In the genomic region with DNA sequence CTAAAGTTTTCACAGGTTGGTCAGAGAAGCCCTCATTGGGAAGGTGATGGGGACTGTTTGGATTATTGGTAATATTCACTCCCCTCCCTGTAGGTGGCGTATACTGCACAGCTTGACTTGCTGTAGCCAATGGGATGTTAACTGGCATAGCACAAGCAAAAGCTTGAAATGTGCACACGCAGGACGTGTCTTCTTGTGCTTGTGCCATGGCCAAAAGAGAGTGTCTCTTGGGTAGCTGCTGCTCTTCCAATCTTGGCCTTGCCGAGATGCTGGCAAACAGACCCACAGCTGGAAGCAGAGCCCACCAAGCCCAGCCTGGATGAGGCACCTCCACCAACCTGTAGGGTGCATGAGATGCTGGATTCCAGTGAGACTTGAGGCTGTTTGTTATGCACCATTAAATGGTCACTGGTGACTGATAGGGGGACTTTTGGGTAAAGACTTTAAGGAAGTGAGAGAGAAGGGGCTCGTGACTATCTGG, we compare ENCODE assay signal across 8 cellular contexts.
DNase-seq lines count a peak whose midpoint lies in the region; ATAC-seq and TF ChIP-seq lines count a peak whose summit lies in the region.

No MANE protein-coding gene starts in this region.

- no peak overlapping the region for H2AFZ ChIP-seq in HCT116 (ENCODE audit: low read depth, low read length, poor library complexity, severe bottlenecking)
- no peak overlapping the region for H2AFZ ChIP-seq in neuronal stem cell (ENCODE audit: low read length)

- TF ChIP-seq RAD21 in HCT116 (IDR thresholded peaks at IDR 0.05; ENCODE audit: low read depth), result peak; percentile 70

- BruUV-seq in HCT116 (replicated peaks; lab: Mats Ljungman, UMichigan), result no TSS peak

- no peak overlapping the region for H2AK5ac ChIP-seq in neuronal stem cell (ENCODE audit: low read depth, low read length)

- H3K9me3 ChIP-seq in HCT116 (ENCODE audit: control insufficient read depth in 1 of 2, insufficient read depth in 1 of 2, low read depth in 1 of 2, low read length in 2 of 2), result no peaks in the 10 kb centered on the region
- no peaks in the 10 kb centered on the region for H3K9me3 ChIP-seq in colonic mucosa
- H3K9me3 ChIP-seq in neuronal stem cell (replicated peaks in 1 of 2; ENCODE audit: control insufficient read depth in 2 of 2, insufficient read depth in 1 of 2, low read depth in 1 of 2, low read length in 2 of 2), result no peaks in the 10 kb centered on the region

- H3K4me2 ChIP-seq in HCT116 (ENCODE audit: low read length), result no peak overlapping the region
- H3K4me2 ChIP-seq in neuronal stem cell (ENCODE audit: insufficient read depth, low read length, poor library complexity, severe bottlenecking), result no peak overlapping the region

- H3K79me2 ChIP-seq in HCT116 (ENCODE audit: insufficient read depth, low read length), result no peaks in the 10 kb centered on the region

- H3K4me1 ChIP-seq in HCT116 (ENCODE audit: control insufficient read depth in 1 of 2, insufficient read depth in 2 of 2, low read length in 2 of 2) (no peaks in the 10 kb centered on the region), colonic mucosa (no peaks in the 10 kb centered on the region), neuronal stem cell (ENCODE audit: control insufficient read depth in 2 of 2, insufficient read depth in 1 of 2, low read depth in 1 of 2, low read length in 2 of 2) (no peaks in the 10 kb centered on the region)

- CTCF ChIA-PET in HCT116 (lab: Charles Lee), result interaction anchor here (1.0 to 1.2 kb wide), 4 partner anchors 8 to 216 kb away, joined by 3 to 4 read pairs (median 3); no protein-coding TSS in a partner anchor

- H3K27me3 ChIP-seq in HCT116 (ENCODE audit: insufficient read depth, low read length) (no peaks in the 10 kb centered on the region), colonic mucosa (no peaks in the 10 kb centered on the region), neuronal stem cell (ENCODE audit: control insufficient read depth in 3 of 3, insufficient read depth in 3 of 3, low read depth in 1 of 3, low read length in 3 of 3) (no peaks in the 10 kb centered on the region)

- H3K27ac ChIP-seq in HCT116 (ENCODE audit: low read depth, low read length) (no peak overlapping the region), colonic mucosa (no peak overlapping the region), neuronal stem cell (replicated peaks; ENCODE audit: low read length) (no peak overlapping the region)

- RAD21 ChIA-PET in HCT116 (lab: Charles Lee; ENCODE audit: low non-redundant PET in 1 of 2, low total read pairs in 2 of 2, uncharacterized antibody in 2 of 2, unreplicated experiment in 2 of 2), result no interaction called here

- no peak for TF ChIP-seq POLR2A in HCT116 (IDR thresholded peaks at IDR 0.05; ENCODE audit: borderline replicate concordance, extremely low read depth, insufficient read depth, insufficient read length)

- no peaks in the 10 kb centered on the region for H4K20me1 ChIP-seq in HCT116 (ENCODE audit: insufficient read depth)

- H2BK5ac ChIP-seq in neuronal stem cell (ENCODE audit: low read length), result no peak overlapping the region

- no peak overlapping the region for H2BK15ac ChIP-seq in neuronal stem cell (ENCODE audit: low read length)

- no peak overlapping the region for H3K23ac ChIP-seq in neuronal stem cell (ENCODE audit: low read depth, low read length, poor library complexity)

- H3K36me3 ChIP-seq in HCT116 (ENCODE audit: control insufficient read depth in 1 of 2, insufficient read depth in 2 of 2, low read length in 2 of 2) (no peaks in the 10 kb centered on the region), colonic mucosa (no peaks in the 10 kb centered on the region), neuronal stem cell (replicated peaks in 1 of 2; ENCODE audit: control insufficient read depth in 2 of 2, insufficient read depth in 2 of 2, low read length in 2 of 2) (no peaks in the 10 kb centered on the region)

- peak overlapping the region; percentile 84 for H4K8ac ChIP-seq in neuronal stem cell (ENCODE audit: low read depth, low read length)

- H3K4me3 ChIP-seq in HCT116 (replicated peaks in 1 of 2; ENCODE audit: low read depth in 1 of 2, low read length in 2 of 2), result no peak overlapping the region
- no peak overlapping the region for H3K4me3 ChIP-seq in colonic mucosa
- no peak overlapping the region for H3K4me3 ChIP-seq in neuronal stem cell (ENCODE audit: low read length in 2 of 2)

- DNase-seq in A172 (ENCODE audit: low spot score) (peak; percentile 34), ELR (ENCODE audit: low read depth) (peak; percentile 10), HCT116 (ENCODE audit: low read depth, low spot score) (peak; percentile 29), NCI-H1436 (lab: John Stamatoyannopoulos, UW) (peak; percentile 28), colonic mucosa (no peak), neuronal stem cell (ENCODE audit: low spot score) (peak; percentile 14), amniotic stem cell (lab: John Stamatoyannopoulos, UW) (no peak), ecto neural progenitor cell (ENCODE audit: low spot score) (no peak)

- H2BK12ac ChIP-seq in neuronal stem cell (ENCODE audit: low read length), result no peak overlapping the region

- no CpG with 5 or more reads among the region's 5 CpGs for WGBS in neuronal stem cell (ENCODE audit: extremely low coverage in 2 of 2, insufficient read length in 2 of 2, insufficient replicate concordance in 1 of 2), 2 donors

- no peak overlapping the region for H2BK120ac ChIP-seq in neuronal stem cell (ENCODE audit: low read depth, low read length)

- ATAC-seq in HCT116, result peak; percentile 96

- H3K9ac ChIP-seq in HCT116 (ENCODE audit: low read length) (no peak overlapping the region), colonic mucosa (ENCODE audit: low read depth in 2 of 2, low read length in 2 of 2) (no peak overlapping the region), neuronal stem cell (ENCODE audit: low read depth, low read length, poor library complexity) (no peak overlapping the region)

- no peaks in the 10 kb centered on the region for H3K9me2 ChIP-seq in HCT116 (ENCODE audit: insufficient read depth)

- no peaks in the 10 kb centered on the region for H3K79me1 ChIP-seq in neuronal stem cell (ENCODE audit: low read depth, low read length)

- TF ChIP-seq CTCF in HCT116 (IDR thresholded peaks at IDR 0.05 in 2 of 3, conservative IDR thresholded peaks at IDR 0.05 in 1 of 3; ENCODE audit: borderline replicate concordance in 1 of 3, insufficient read depth in 1 of 3, low read depth in 2 of 3, low read length in 2 of 3) (peak; percentile 71 to 76 (median 72); a peak in 5 of 6 replicates), colonic mucosa (IDR thresholded peaks at IDR 0.05) (peak; percentile 30)

- no peak overlapping the region for H3K14ac ChIP-seq in neuronal stem cell (ENCODE audit: low read length)

- POLR2A ChIA-PET in HCT116 (lab: Charles Lee), result no interaction called here

- no peak overlapping the region for H3K4ac ChIP-seq in neuronal stem cell (ENCODE audit: low read length)

- H3K18ac ChIP-seq in neuronal stem cell (ENCODE audit: low read length), result peak overlapping the region; percentile 57

- intact Hi-C loops in HCT116 (cut with micrococcal nuclease), result loop anchor here (1.0 kb wide), 1 partner anchor 277 kb away; no protein-coding TSS in a partner anchor
- intact Hi-C loops in colonic mucosa (cut with DNase I), result loop anchor here (5.0 kb wide), 1 partner anchor 277 kb away; no protein-coding TSS in a partner anchor

- H4K91ac ChIP-seq in neuronal stem cell (ENCODE audit: low read depth, low read length, poor library complexity), result no peak overlapping the region

TF ChIP-seq in HCT116, 20 proteins besides CTCF, POLR2A, EP300 and RAD21:
- TF ChIP-seq ELF1 (IDR thresholded peaks at IDR 0.05; ENCODE audit: borderline replicate concordance, low read depth) (no peak), EZH2phosphoT487 (IDR thresholded peaks at IDR 0.05; ENCODE audit: borderline replicate concordance) (no peak), EZH2 (IDR thresholded peaks at IDR 0.05) (no peak), SRF (IDR thresholded peaks at IDR 0.05; ENCODE audit: low read depth) (no peak), POLR2AphosphoS5 (IDR thresholded peaks at IDR 0.05; ENCODE audit: low read depth, low read length) (no peak), SIN3A (IDR thresholded peaks at IDR 0.05; ENCODE audit: low read depth) (no peak)
- TF ChIP-seq, protein P1, sequence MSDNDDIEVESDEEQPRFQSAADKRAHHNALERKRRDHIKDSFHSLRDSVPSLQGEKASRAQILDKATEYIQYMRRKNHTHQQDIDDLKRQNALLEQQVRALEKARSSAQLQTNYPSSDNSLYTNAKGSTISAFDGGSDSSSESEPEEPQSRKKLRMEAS (IDR thresholded peaks at IDR 0.05), result no peak

Comparison
In these comparisons a context has a peak if more than half of its experiments do, and no peak if none do; other contexts are left out.
1. DNase-seq: peak in A172 (single experiment), ELR (single experiment), HCT116 (single experiment), NCI-H1436 (single experiment) and neuronal stem cell (single experiment); none in colonic mucosa (single experiment), amniotic stem cell (single experiment) and ecto neural progenitor cell (single experiment).